ENCODE assay signal across 1 cellular context in genomic region chr1:24606621-24607020, GRCh38.
TF ChIP-seq lines count a peak whose summit lies in the region.

No MANE protein-coding gene starts in this region.

TF ChIP-seq in K562, 482 proteins besides CTCF, POLR2A, EP300 and RAD21:
- TF ChIP-seq ZNF3 (CRISPR knock-in tag; IDR thresholded peaks at IDR 0.05) (no peak), ZBTB2 (IDR thresholded peaks at IDR 0.05) (no peak), ZBED1 (IDR thresholded peaks at IDR 0.05) (no peak), BACH1 (tag; IDR thresholded peaks at IDR 0.05) (0 out of 2 replicates have a peak, but pooled peaks have one; percentile 7)
